8 cellular contexts compared by ENCODE assay signal in genomic region chr11:75214411-75214821, GRCh38. TPM values are rescaled to one million over a fixed set of nuclear protein-coding genes. Genes with fewer than 3 reads are reported as not detected.
DNase-seq lines count a peak whose midpoint lies in the region; ATAC-seq and TF ChIP-seq lines count a peak whose summit lies in the region.

No MANE protein-coding gene starts in this region.

- peak; percentile 32 for DNase-seq in AG04450 (ENCODE audit: low read depth, low spot score)
- peak; percentile 71 to 93 for DNase-seq in HAP-1 (ENCODE audit: low spot score in 2 of 2)
- DNase-seq in RWPE1 (ENCODE audit: low spot score) = peak; percentile 77
- DNase-seq in activated T-helper 1 cell treated with anti-CD3 and anti-CD28 coated beads, Interleukin-2, amount 50 U/mL, for 16 hours (ENCODE audit: low read depth in 1 of 2, low spot score in 1 of 2) = peak; percentile 38 to 77
- DNase-seq in glomerular visceral epithelial cell (ENCODE audit: extremely low spot score) = peak; percentile 75
- DNase-seq in renal cortical epithelial cell (ENCODE audit: low read depth) = peak; percentile 59

- POLR2A ChIA-PET in AG04450 (lab: Yijun Ruan, JAX) (no interaction called here), RWPE1 (lab: Yijun Ruan, JAX; ENCODE audit: low non-redundant PET) (no interaction called here)

- ATAC-seq in GM19467 (IDR thresholded peaks at IDR 0.05; ENCODE audit: unreplicated experiment) = no peak
- no peak for ATAC-seq in HG03342 (IDR thresholded peaks at IDR 0.05; ENCODE audit: unreplicated experiment)

- H3K27ac ChIP-seq in AG04450 (ENCODE audit: low read depth, low read length) (no peak overlapping the region), RWPE1 (no peak overlapping the region)

- no peaks in the 10 kb centered on the region for H3K4me1 ChIP-seq in HAP-1

- H3K36me3 ChIP-seq in HAP-1 (replicated peaks) = no peaks in the 10 kb centered on the region

- H3K4me3 ChIP-seq in AG04450 (ENCODE audit: low read depth, low read length) (no peak overlapping the region), HAP-1 (no peak overlapping the region)

- TF ChIP-seq CTCF in AG04450 (IDR thresholded peaks at IDR 0.05; ENCODE audit: low read depth, low read length) (peak; percentile 57), RWPE1 (conservative IDR thresholded peaks at IDR 0.05; ENCODE audit: low read depth) (peak; percentile 16; the same call in 1 of the 2 replicates)

- CTCF ChIA-PET in AG04450 (lab: Charles Lee) = interaction anchor here (1.0 to 6.0 kb wide), 6 partner anchors 10 to 288 kb away, joined by 3 to 32 read pairs (median 4); no protein-coding TSS in a partner anchor
- CTCF ChIA-PET in RWPE1 (lab: Yijun Ruan, JAX) = interaction anchor here (0.5 to 1.7 kb wide), 9 partner anchors 10 to 714 kb away, joined by 3 to 9 read pairs (median 3); partner anchors contain the start of gene TPBGL

- in situ Hi-C loops in HAP-1 (cut with MboI; ENCODE audit: low sequenced_read_pairs) = no loop called here

- peaks cover 9% of the 10 kb centered on the region for H3K27me3 ChIP-seq in AG04450 (ENCODE audit: control insufficient read depth, insufficient read depth, low read length)
- H3K27me3 ChIP-seq in HAP-1 (ENCODE audit: low read depth) = no peaks in the 10 kb centered on the region

- no peaks in the 10 kb centered on the region for H3K9me3 ChIP-seq in AG04450 (ENCODE audit: control insufficient read depth, insufficient read depth, low read length)
- H3K9me3 ChIP-seq in HAP-1 = no peaks in the 10 kb centered on the region

RNA-seq across cellular contexts. Expression of gene TPBGL, which starts 26.2 kb away (rescaled TPM):
- 0.02 TPM in 1 of 2 replicates, not detected in the other for polyA plus RNA-seq in AG04450 (2011; rRNA removed)
- polyA minus RNA-seq in AG04450 (2011; rRNA and poly(A)+ RNA removed) = not detected in 2 replicates
- 0.55 TPM in 1 of 2 replicates, not detected in the other for total RNA-seq in renal cortical epithelial cell

Comparison
In these comparisons a context has a peak if more than half of its experiments do, and no peak if none do; other contexts are left out.
1. DNase-seq: peak in every context shown above with its lines; median percentile 82 in HAP-1; 77 in RWPE1; 75 in glomerular visceral epithelial cell; 59 in renal cortical epithelial cell; 58 in activated T-helper 1 cell treated with anti-CD3 and anti-CD28 coated beads, Interleukin-2, amount 50 U/mL, for 16 hours; 32 in AG04450.